ENCODE assay signal across 8 cellular contexts in genomic region chr3:57557088-57557537, GRCh38. TPM values are rescaled to one million over a fixed set of nuclear protein-coding genes. Genes with fewer than 3 reads are reported as not detected.
DNase-seq lines count a peak whose midpoint lies in the region; ATAC-seq and TF ChIP-seq lines count a peak whose summit lies in the region.

No MANE protein-coding gene starts in this region.

- H3K27me3 ChIP-seq in gastroesophageal sphincter (no peaks in the 10 kb centered on the region), rectal smooth muscle tissue (ENCODE audit: control insufficient read depth, insufficient read depth, low read length) (no peaks in the 10 kb centered on the region)

- H3K27ac ChIP-seq in gastroesophageal sphincter, result peak overlapping the region; percentile 85 to 96 (median 92)
- peak overlapping the region; percentile 92 for H3K27ac ChIP-seq in rectal smooth muscle tissue (ENCODE audit: low read depth, low read length)

- no peak for TF ChIP-seq POLR2A in gastroesophageal sphincter (IDR thresholded peaks at IDR 0.05)

- peak; percentile 49 for DNase-seq in AG08395 (ENCODE audit: low spot score)
- DNase-seq in NCI-H69 (lab: John Stamatoyannopoulos, UW), result peak; percentile 34
- DNase-seq in activated T-helper 1 cell treated with Interleukin-2 at 50 U/mL for 16 hours (ENCODE audit: low read depth), result peak; percentile 18
- no peak for DNase-seq in HPDE6-E6E7 (ENCODE audit: extremely low spot score)

- H3K4me1 ChIP-seq in gastroesophageal sphincter (peaks cover 7 to 49% (median 26%) of the 10 kb centered on the region in 3 donors), rectal smooth muscle tissue (ENCODE audit: control insufficient read depth, insufficient read depth, low read length) (peaks cover 12% of the 10 kb centered on the region)

- 5% methylated on average over 19 of the region's 29 CpGs; no CpG with 5 or more reads in 1 of the 2 donors for WGBS in gastroesophageal sphincter (ENCODE audit: low coverage in 1 of 2), 2 donors

- H3K9ac ChIP-seq in rectal smooth muscle tissue (ENCODE audit: low read length), result peak overlapping the region; percentile 92

- H3K4me3 ChIP-seq in gastroesophageal sphincter (peak overlapping the region; percentile 93), rectal smooth muscle tissue (ENCODE audit: low read length) (peak overlapping the region; percentile 96)

- no peaks in the 10 kb centered on the region for H3K9me3 ChIP-seq in gastroesophageal sphincter

- H3K36me3 ChIP-seq in gastroesophageal sphincter, result peaks cover 0 to 19% of the 10 kb centered on the region in 2 donors
- peaks cover 5% of the 10 kb centered on the region for H3K36me3 ChIP-seq in rectal smooth muscle tissue (ENCODE audit: control insufficient read depth, insufficient read depth, low read length)

- ATAC-seq in GM19452 (IDR thresholded peaks at IDR 0.05; ENCODE audit: unreplicated experiment), result peak; percentile 7
- ATAC-seq in gastroesophageal sphincter, result no peak
- ATAC-seq in HG03442 (IDR thresholded peaks at IDR 0.05; ENCODE audit: unreplicated experiment), result no peak

- TF ChIP-seq EP300 in gastroesophageal sphincter (IDR thresholded peaks at IDR 0.05), result no peak

- no peak for TF ChIP-seq CTCF in gastroesophageal sphincter (IDR thresholded peaks at IDR 0.05)

RNA-seq across cellular contexts. Expression of gene PDE12, which starts 1.0 kb away (rescaled TPM):
- 10 to 100 TPM; 16.0 to 29.9 (median 21.7) TPM for total RNA-seq in gastroesophageal sphincter

RNA-seq across cellular contexts. Expression of gene DNAH12, which starts 13.0 kb away (rescaled TPM):
- under 1 TPM in 1 of 4 donors, not detected in 3; 0.27 TPM for total RNA-seq in gastroesophageal sphincter

RNA-seq across cellular contexts. Expression of gene ARF4, which starts 40.0 kb away (rescaled TPM):
- total RNA-seq in gastroesophageal sphincter, result 100 to 1,000 TPM in 2 of 4 donors, 10 to 100 TPM in 2; 83.4 to 111 (median 99.6) TPM
